Comparison of ENCODE assay signal across 17 cellular contexts in the genomic region with DNA sequence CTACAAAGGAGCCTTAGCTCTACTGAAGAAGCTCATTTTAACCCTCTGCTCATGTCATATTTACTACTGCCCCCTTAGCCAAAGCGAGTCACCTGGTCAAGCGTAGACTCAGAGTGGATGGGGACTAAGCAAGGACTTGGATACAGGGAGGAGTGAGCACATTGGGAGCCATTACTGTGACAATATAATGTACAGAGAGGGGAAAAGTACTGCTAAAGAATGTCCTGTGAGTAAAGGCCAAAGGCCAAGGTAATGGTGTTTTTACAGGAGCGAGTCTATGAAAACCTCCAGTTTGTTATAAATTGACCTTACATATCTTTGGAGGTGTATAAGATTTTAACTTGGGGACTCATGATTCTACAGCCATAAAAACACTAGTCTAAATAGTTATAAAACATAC. TPM values are rescaled to one million over a fixed set of nuclear protein-coding genes. Genes with fewer than 3 reads are reported as not detected.
DNase-seq lines count a peak whose midpoint lies in the region; ATAC-seq, FAIRE-seq and TF ChIP-seq lines count a peak whose summit lies in the region.
"Had no signal": no experiment of that assay in that cellular context is flagged by ENCODE, and none has a peak within 500 bp of the region (broad histone marks: within the 10 kb centered on the region; RNA-seq: fewer than 3 reads in every experiment).

No MANE protein-coding gene starts in this region.

- no peak for FAIRE-seq in HepG2 (lab: Jason Lieb, UNC)
- FAIRE-seq: A549, GM18507 had no signal

- no peak for TF ChIP-seq CTCF in HL-60 (IDR thresholded peaks at IDR 0.05; ENCODE audit: insufficient read depth, low read length)
- TF ChIP-seq CTCF in HepG2 (CRISPR knock-in tag; IDR thresholded peaks at IDR 0.05) = no peak
- no peak for TF ChIP-seq CTCF in spleen (IDR thresholded peaks at IDR 0.05 in 8 of 11, conservative IDR thresholded peaks at IDR 0.05 in 3 of 11)
- no peak for TF ChIP-seq CTCF in WERI-Rb-1 (IDR thresholded peaks at IDR 0.05; ENCODE audit: low read depth, low read length)

- WGBS in HepG2 (ENCODE audit: low lambda C conversion rate) = 43% methylated on average over 3 of the region's 3 CpGs
- WGBS in spleen, 5 donors = 82 to 94% (median 87%) methylated on average over 3 of the region's 3 CpGs

- H3K9me3 Mint-ChIP-seq in activated T-cell treated with anti-CD3 and anti-CD28 coated beads, Interleukin-2, amount 50 U/mL, for 72 hours = peaks cover 0 to 4% of the 10 kb centered on the region in 2 donors

- no peaks in the 10 kb centered on the region for H3K9me3 ChIP-seq in HepG2 (ENCODE audit: low read length)
- no peaks in the 10 kb centered on the region for H3K9me3 ChIP-seq in spleen
- no peaks in the 10 kb centered on the region for H3K9me3 ChIP-seq in WERI-Rb-1 (ENCODE audit: severe bottlenecking)
- H3K9me3 ChIP-seq: A549 had no signal

- H3K4me1 ChIP-seq in HepG2 (ENCODE audit: insufficient read depth, low read length) (peaks cover 77% of the 10 kb centered on the region), spleen (no peaks in the 10 kb centered on the region)
- H3K4me1 ChIP-seq: A549 had no signal

- in situ Hi-C loops in HepG2 (cut with HindIII; ENCODE audit: extremely low pct_ligation_motif_present, low pct_unique_long_range_greater_than_20kb) = no loop called here

- H3K27me3 Mint-ChIP-seq in activated T-cell treated with anti-CD3 and anti-CD28 coated beads, Interleukin-2, amount 50 U/mL, for 72 hours (ENCODE audit: low read depth) = no peaks in the 10 kb centered on the region

- TF ChIP-seq RAD21 in HepG2 (CRISPR knock-in tag; IDR thresholded peaks at IDR 0.05) = no peak

- BruUV-seq in HepG2 (replicated peaks; lab: Mats Ljungman, UMichigan) = no TSS peak

- H3K36me3 ChIP-seq in HepG2 (replicated peaks in 1 of 2; ENCODE audit: control insufficient read depth in 1 of 2, insufficient read depth in 2 of 2, low read length in 2 of 2) (no peaks in the 10 kb centered on the region), spleen (no peaks in the 10 kb centered on the region), WERI-Rb-1 (no peaks in the 10 kb centered on the region)

- H3K27ac ChIP-seq in HL-60 (replicated peaks) = peak overlapping the region; percentile 72
- H3K27ac ChIP-seq in HepG2 (ENCODE audit: extremely low read length, insufficient read depth, low read length) = peak overlapping the region; percentile 97
- H3K27ac ChIP-seq in spleen = peak overlapping the region in 7 of 8 donors; percentile 42 to 86 (median 70)
- no peak overlapping the region for H3K27ac ChIP-seq in WERI-Rb-1
- H3K27ac ChIP-seq: A549, C4-2B had no signal

- H3K9ac ChIP-seq in HepG2 (ENCODE audit: insufficient read depth, low read depth, low read length) = peak overlapping the region; percentile 76

- CTCF ChIA-PET in HepG2 (lab: Yijun Ruan, JAX; ENCODE audit: low intra/inter-chr PET ratio, low total read pairs) = no interaction called here

- H3K4me2 ChIP-seq in HepG2 (ENCODE audit: low read depth, low read length) = peak overlapping the region; percentile 65
- H3K4me2 ChIP-seq: A549 had no signal

- peak in 1 of 2 experiments; percentile 48; a peak in 1 of 4 replicates for TF ChIP-seq EP300 in HepG2 (IDR thresholded peaks at IDR 0.05; ENCODE audit: low read depth in 2 of 2, low read length in 2 of 2)
- no peak for TF ChIP-seq EP300 in HepG2 (CRISPR knock-in tag; IDR thresholded peaks at IDR 0.05; ENCODE audit: borderline replicate concordance)

- H3K4me3 Mint-ChIP-seq in activated T-cell treated with anti-CD3 and anti-CD28 coated beads, Interleukin-2, amount 50 U/mL, for 72 hours = no peak overlapping the region

- H3K27ac Mint-ChIP-seq in activated T-cell treated with anti-CD3 and anti-CD28 coated beads, Interleukin-2, amount 50 U/mL, for 72 hours = peak overlapping the region; percentile 85

- H3K4me3 ChIP-seq in HL-60 (replicated peaks; ENCODE audit: insufficient read depth, low read length) = no peak overlapping the region
- H3K4me3 ChIP-seq in HepG2 (replicated peaks in 1 of 3; ENCODE audit: insufficient read depth in 1 of 3, low read depth in 2 of 3, low read length in 3 of 3) = peak overlapping the region in 1 of 3 experiments; percentile 37; a peak in 2 of 6 replicates
- H3K4me3 ChIP-seq in spleen = peak overlapping the region in 1 of 8 donors; percentile 43
- H3K4me3 ChIP-seq in WERI-Rb-1 (ENCODE audit: low read depth, low read length) = no peak overlapping the region
- H3K4me3 ChIP-seq: A549 had no signal

- intact Hi-C loops in HepG2 (cut with micrococcal nuclease; ENCODE audit: unreplicated experiment) (no loop called here), spleen (cut with DNase I; ENCODE audit: low total_unique reads) (no loop called here)

- H3K36me3 Mint-ChIP-seq in activated T-cell treated with anti-CD3 and anti-CD28 coated beads, Interleukin-2, amount 50 U/mL, for 72 hours (ENCODE audit: insufficient read depth in 2 of 2) = no peaks in the 10 kb centered on the region

- no peaks in the 10 kb centered on the region for H3K79me2 ChIP-seq in HepG2 (ENCODE audit: insufficient read depth, low read length)

- H4K20me1 ChIP-seq in HepG2 (ENCODE audit: insufficient read depth, low read length) = no peaks in the 10 kb centered on the region

- peaks cover 34% of the 10 kb centered on the region for H3K4me1 Mint-ChIP-seq in activated T-cell treated with anti-CD3 and anti-CD28 coated beads, Interleukin-2, amount 50 U/mL, for 72 hours (ENCODE audit: low read depth)

- ATAC-seq in activated T-cell treated with anti-CD3 and anti-CD28 coated beads, Interleukin-2, amount 50 U/mL, for 72 hours (replicated peaks in 1 of 2) = no peak
- peak; percentile 81 for ATAC-seq in HepG2
- ATAC-seq: A549 had no signal

- DNase-seq in activated T-cell treated with anti-CD3 and anti-CD28 coated beads, Interleukin-2, amount 50 U/mL, for 72 hours = no peak
- no peak for DNase-seq in activated T-cell treated with anti-CD3 and anti-CD28 coated beads, Interleukin-2, amount 50 U/mL, for 1 hour
- DNase-seq in HL-60 (ENCODE audit: low read depth in 1 of 2, low spot score in 1 of 2) (no peak), HepG2 (ENCODE audit: low spot score) (peak; percentile 74), spleen (no peak), WERI-Rb-1 (no peak), HUDEP-2 (lab: John Stamatoyannopoulos, UW; ENCODE audit: unreplicated experiment in 76 of 76) (no peak)
- DNase-seq: DMS 273 treated with DMSO at 0.1 percent for 48 hours, GDM1, HCEC 1CT, NCI-H1417 treated with DMSO at 0.1 percent for 48 hours, NCI-H2029 treated with DMSO at 0.1 percent for 48 hours, NCI-H510A, NCI-H774 had no signal

- H3K27me3 ChIP-seq in HL-60 (ENCODE audit: insufficient read depth, poor library complexity, severe bottlenecking) (no peaks in the 10 kb centered on the region), HepG2 (ENCODE audit: control insufficient read depth in 1 of 2, insufficient read depth in 2 of 2, low read length in 2 of 2) (no peaks in the 10 kb centered on the region), spleen (replicated peaks in 1 of 7) (no peaks in the 10 kb centered on the region), WERI-Rb-1 (ENCODE audit: insufficient read depth, low read depth, severe bottlenecking) (no peaks in the 10 kb centered on the region)

- POLR2A ChIA-PET in HepG2 (lab: Yijun Ruan, JAX) = interaction anchor here (0.8 to 2.7 kb wide), 7 partner anchors 9 to 52 kb away, joined by 3 to 37 read pairs (median 6); a partner anchor contains a TSS

- H2AFZ ChIP-seq in HepG2 (ENCODE audit: low read length) = no peak overlapping the region

- TF ChIP-seq POLR2A in HepG2 (IDR thresholded peaks at IDR 0.05; ENCODE audit: insufficient read depth in 1 of 2, low read depth in 2 of 2, low read length in 2 of 2) (no peak), spleen (IDR thresholded peaks at IDR 0.05) (no peak)

TF ChIP-seq in HepG2, 621 proteins besides CTCF, POLR2A, EP300 and RAD21 (continues in another document):
- TF ChIP-seq, protein P1, sequence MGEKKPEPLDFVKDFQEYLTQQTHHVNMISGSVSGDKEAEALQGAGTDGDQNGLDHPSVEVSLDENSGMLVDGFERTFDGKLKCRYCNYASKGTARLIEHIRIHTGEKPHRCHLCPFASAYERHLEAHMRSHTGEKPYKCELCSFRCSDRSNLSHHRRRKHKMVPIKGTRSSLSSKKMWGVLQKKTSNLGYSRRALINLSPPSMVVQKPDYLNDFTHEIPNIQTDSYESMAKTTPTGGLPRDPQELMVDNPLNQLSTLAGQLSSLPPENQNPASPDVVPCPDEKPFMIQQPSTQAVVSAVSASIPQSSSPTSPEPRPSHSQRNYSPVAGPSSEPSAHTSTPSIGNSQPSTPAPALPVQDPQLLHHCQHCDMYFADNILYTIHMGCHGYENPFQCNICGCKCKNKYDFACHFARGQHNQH (CRISPR knock-in tag; IDR thresholded peaks at IDR 0.05) = no peak
- no peak for TF ChIP-seq MIXL1 (CRISPR knock-in tag; IDR thresholded peaks at IDR 0.05)

RNA-seq across cellular contexts. Expression of a gene that starts 10.6 kb away (rescaled TPM):
- total RNA-seq in activated T-cell treated with anti-CD3 and anti-CD28 coated beads, Interleukin-2, amount 50 U/mL, for 72 hours = 100 to 1,000 TPM; 242 to 272 TPM
- total RNA-seq in HepG2 (2016; rRNA removed; fragmentation: Illumina TruSeq; extraction: Trizol) (64.2 and 91.1 TPM in 2 replicates), spleen (10 to 100 TPM; 11.3 to 55.4 (median 22.2) TPM)
- total RNA-seq in HepG2 (2016; cell fraction: cytosol; rRNA removed; fragmentation: Illumina TruSeq; extraction: Trizol; ENCODE audit: low read depth) = 8.4 and 10.9 TPM in 2 replicates
- 66.0 and 90.6 TPM in 2 replicates for total RNA-seq in HepG2 (2016; cell fraction: insoluble cytoplasmic fraction; rRNA removed; fragmentation: Illumina TruSeq; extraction: Trizol)
- 16.0 and 19.5 TPM in 2 replicates for total RNA-seq in HepG2 (2016; cell fraction: membrane; rRNA removed; fragmentation: Illumina TruSeq; extraction: Trizol)
- 61.7 and 67.1 TPM in 2 replicates for total RNA-seq in HepG2 (2016; cell fraction: nucleus; rRNA removed; fragmentation: Illumina TruSeq; extraction: Trizol)
- polyA plus RNA-seq in HepG2 (2011; rRNA removed) (265 and 274 TPM in 2 replicates), spleen (1 to 10 TPM; 3.5 to 5.8 (median 5.0) TPM)
- 91.6 and 146 TPM in 2 replicates for polyA plus RNA-seq in HepG2 (2011; cell fraction: cytosol; rRNA removed)
- polyA plus RNA-seq in HepG2 (2011; cell fraction: nucleus; rRNA removed) = 267 and 310 TPM in 2 replicates
- polyA plus RNA-seq in HepG2 (2012) = 133 and 173 TPM in 2 replicates
- 4.9 and 5.5 TPM in 2 replicates for polyA plus RNA-seq in HepG2 (2016; cell fraction: cytosol; fragmentation: Illumina TruSeq; extraction: Trizol; ENCODE audit: low read depth)
- polyA plus RNA-seq in HepG2 (2016; cell fraction: insoluble cytoplasmic fraction; fragmentation: Illumina TruSeq; extraction: Trizol; ENCODE audit: low read depth) = 71.8 and 74.5 TPM in 2 replicates
- polyA plus RNA-seq in HepG2 (2016; cell fraction: membrane; fragmentation: Illumina TruSeq; extraction: Trizol; ENCODE audit: low read depth) = 8.3 and 9.0 TPM in 2 replicates
- polyA plus RNA-seq in HepG2 (2016; cell fraction: nucleus; fragmentation: Illumina TruSeq; extraction: Trizol; ENCODE audit: insufficient read depth, low read depth) = 71.3 and 81.0 TPM in 2 replicates
- polyA minus RNA-seq in HepG2 (2011; rRNA and poly(A)+ RNA removed; ENCODE audit: low replicate concordance) = 11.6 and 131 TPM in 2 replicates
- polyA minus RNA-seq in HepG2 (2011; cell fraction: cytosol; rRNA and poly(A)+ RNA removed) = 129 and 164 TPM in 2 replicates
- polyA minus RNA-seq in HepG2 (2011; cell fraction: nucleus; rRNA and poly(A)+ RNA removed) = 724 and 744 TPM in 2 replicates
